In the genomic region with DNA sequence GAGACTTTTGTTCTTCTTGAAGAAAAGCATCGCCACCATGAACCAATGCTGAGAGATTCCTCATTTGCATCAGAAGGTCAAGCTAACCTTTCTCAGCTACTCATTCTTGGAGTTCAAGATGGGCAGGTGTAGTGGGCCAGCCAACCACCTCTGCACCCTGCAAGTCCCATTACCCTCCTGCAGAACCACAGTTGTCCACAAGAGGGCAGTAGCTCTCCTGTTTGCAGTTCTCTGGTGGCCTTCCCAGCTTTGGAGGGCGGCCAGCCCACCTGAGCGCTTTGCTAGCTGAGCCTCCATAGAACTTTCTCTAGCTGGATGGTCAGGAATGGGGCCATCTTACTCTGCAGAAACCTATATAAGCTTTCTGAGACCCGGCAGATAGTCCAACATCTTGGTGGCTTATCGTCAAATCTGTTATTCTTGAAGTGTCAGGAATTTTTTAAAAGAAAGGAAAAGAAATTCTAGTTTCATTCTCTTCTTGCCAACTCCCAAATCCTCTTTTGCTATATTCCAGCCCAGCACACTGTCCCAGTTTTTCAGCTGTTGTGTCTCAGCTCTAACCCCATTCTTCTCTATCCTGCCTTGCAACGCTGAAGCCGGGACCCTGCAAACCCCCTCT, we compare ENCODE assay signal across 1 cellular context.
TF ChIP-seq lines count a peak whose summit lies in the region.

No MANE protein-coding gene starts in this region.

TF ChIP-seq in H1, 55 proteins besides CTCF, POLR2A, EP300 and RAD21:
- TF ChIP-seq CHD1 (IDR thresholded peaks at IDR 0.05; ENCODE audit: low read depth, low read length) (no peak), YY1 (IDR thresholded peaks at IDR 0.05; ENCODE audit: low read depth, low read length) (peak; percentile 41; the same call in 1 of the 2 replicates)
